8 cellular contexts compared by ENCODE assay signal in the genomic region with DNA sequence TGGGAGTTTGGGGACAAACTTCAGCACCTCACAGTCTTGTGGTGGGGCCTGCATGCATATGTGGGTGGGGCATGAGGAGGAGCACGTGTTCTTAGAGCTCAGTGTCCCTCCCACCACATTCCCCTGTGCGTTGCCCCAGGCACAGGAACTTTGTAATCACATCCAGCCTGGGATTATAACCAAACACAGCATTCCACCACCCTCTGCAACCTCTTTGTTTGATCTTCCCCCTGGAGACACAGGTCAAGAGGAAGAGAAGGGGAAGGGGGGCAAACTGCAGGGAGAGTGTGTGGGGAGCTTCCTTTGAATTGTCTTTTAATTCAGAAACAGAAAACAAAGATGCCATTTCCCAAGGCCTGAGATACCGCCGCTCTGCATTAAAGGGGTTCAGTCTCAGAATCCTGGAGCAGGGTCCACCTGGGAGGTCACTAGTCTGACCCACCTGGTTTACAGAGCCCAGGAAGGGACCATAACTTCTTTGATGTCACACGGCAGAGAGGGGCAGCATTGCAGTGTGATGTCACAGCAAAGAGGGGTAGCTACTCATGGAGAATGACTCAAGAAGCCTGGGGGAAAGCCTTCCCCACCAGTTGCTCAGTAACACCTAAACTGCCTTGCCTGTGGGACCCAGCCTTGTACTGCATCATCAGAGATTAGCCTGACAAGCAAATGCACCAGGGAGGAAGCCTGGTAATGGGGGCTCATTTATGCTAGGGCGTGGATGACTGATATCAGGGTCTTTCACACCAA.
A peak's percentile ranks its signal among the peaks of the same experiment; 100 is the strongest.
DNase-seq lines count a peak whose midpoint lies in the region; ATAC-seq and TF ChIP-seq lines count a peak whose summit lies in the region.

No MANE protein-coding gene starts in this region.

- H3K9me3 ChIP-seq in adipocyte (ENCODE audit: control insufficient read depth, low read length) (no peaks in the 10 kb centered on the region), thyroid gland (no peaks in the 10 kb centered on the region)

- 36 to 49% methylated on average over 6 of the region's 6 CpGs for WGBS in thyroid gland, 2 donors

- H3K9me3 Mint-ChIP-seq in T-helper 1 cell treated with Interleukin-12 subunit alpha and Interleukin-12 subunit beta and Interleukin-4 antibody, amounts not matched to agents 30 μg/mL and 1 μg/mL, for 36 hours, result peaks cover 3% of the 10 kb centered on the region

- no peak for TF ChIP-seq CTCF in thyroid gland (IDR thresholded peaks at IDR 0.05)

- H3K4me3 ChIP-seq in adipocyte (ENCODE audit: low read length) (no peak overlapping the region), thyroid gland (replicated peaks in 1 of 3) (no peak overlapping the region)

- H3K4me1 ChIP-seq in adipocyte (ENCODE audit: control insufficient read depth, insufficient read depth, low read length), result peaks cover 7% of the 10 kb centered on the region
- peaks cover 51 to 61% of the 10 kb centered on the region in 2 donors for H3K4me1 ChIP-seq in thyroid gland

- H3K4me3 Mint-ChIP-seq in T-helper 1 cell treated with Interleukin-12 subunit alpha and Interleukin-12 subunit beta and Interleukin-4 antibody, amounts not matched to agents 30 μg/mL and 1 μg/mL, for 36 hours, result no peak overlapping the region

- peak overlapping the region; percentile 88 to 96 (median 92) for H3K27ac ChIP-seq in thyroid gland

- peaks cover 3% of the 10 kb centered on the region for H3K36me3 Mint-ChIP-seq in T-helper 1 cell treated with Interleukin-12 subunit alpha and Interleukin-12 subunit beta and Interleukin-4 antibody, amounts not matched to agents 30 μg/mL and 1 μg/mL, for 36 hours (ENCODE audit: low read depth)

- H3K27ac Mint-ChIP-seq in T-helper 1 cell treated with Interleukin-12 subunit alpha and Interleukin-12 subunit beta and Interleukin-4 antibody, amounts not matched to agents 30 μg/mL and 1 μg/mL, for 36 hours, result peak overlapping the region; percentile 66

- H3K9ac ChIP-seq in adipocyte (ENCODE audit: low read length), result no peak overlapping the region

- peaks cover 7% of the 10 kb centered on the region for H3K4me1 Mint-ChIP-seq in T-helper 1 cell treated with Interleukin-12 subunit alpha and Interleukin-12 subunit beta and Interleukin-4 antibody, amounts not matched to agents 30 μg/mL and 1 μg/mL, for 36 hours (ENCODE audit: low read depth)

- intact Hi-C loops in thyroid gland (cut with DNase I), result no loop called here
- intact Hi-C loops in posterior vena cava (cut with DNase I), result loop anchor here in 1 of 2 donors (10.0 kb wide), 1 partner anchor 429 kb away; no protein-coding TSS in a partner anchor

- no peak for ATAC-seq in HG03354 (IDR thresholded peaks at IDR 0.05; ENCODE audit: poor library complexity, severe bottlenecking, unreplicated experiment)

- H3K36me3 ChIP-seq in adipocyte (ENCODE audit: control insufficient read depth, insufficient read depth, low read length, severe bottlenecking) (no peaks in the 10 kb centered on the region), thyroid gland (no peaks in the 10 kb centered on the region)

- no peak for DNase-seq in T-helper 1 cell
- DNase-seq in adipocyte (ENCODE audit: low read depth), result peak; percentile 84
- DNase-seq in iPS DF 19.7 (ENCODE audit: low read depth, low spot score), result peak; percentile 78
- peak; percentile 75 to 77 for DNase-seq in thyroid gland
- no peak for DNase-seq in posterior vena cava (ENCODE audit: low spot score)
- no peak for DNase-seq in OCI-M2 (lab: John Stamatoyannopoulos, UW; ENCODE audit: unreplicated experiment)

- peak in 1 of 2 donors; percentile 78 for TF ChIP-seq POLR2A in thyroid gland (IDR thresholded peaks at IDR 0.05)

- no peaks in the 10 kb centered on the region for H3K27me3 Mint-ChIP-seq in T-helper 1 cell treated with Interleukin-12 subunit alpha and Interleukin-12 subunit beta and Interleukin-4 antibody, amounts not matched to agents 30 μg/mL and 1 μg/mL, for 36 hours (ENCODE audit: low read depth)

- H3K27me3 ChIP-seq in adipocyte (replicated peaks; ENCODE audit: control insufficient read depth, insufficient read depth, low read length), result no peaks in the 10 kb centered on the region
- no peaks in the 10 kb centered on the region for H3K27me3 ChIP-seq in thyroid gland

Comparison
In these comparisons a context has a peak if more than half of its experiments do, and no peak if none do; other contexts are left out.
1. DNase-seq: peak in adipocyte (single experiment), iPS DF 19.7 (single experiment) and thyroid gland (2 of 2); none in T-helper 1 cell (0 of 5), posterior vena cava (single experiment) and OCI-M2 (single experiment).